ENCODE assay signal across 1 cellular context in the genomic region with DNA sequence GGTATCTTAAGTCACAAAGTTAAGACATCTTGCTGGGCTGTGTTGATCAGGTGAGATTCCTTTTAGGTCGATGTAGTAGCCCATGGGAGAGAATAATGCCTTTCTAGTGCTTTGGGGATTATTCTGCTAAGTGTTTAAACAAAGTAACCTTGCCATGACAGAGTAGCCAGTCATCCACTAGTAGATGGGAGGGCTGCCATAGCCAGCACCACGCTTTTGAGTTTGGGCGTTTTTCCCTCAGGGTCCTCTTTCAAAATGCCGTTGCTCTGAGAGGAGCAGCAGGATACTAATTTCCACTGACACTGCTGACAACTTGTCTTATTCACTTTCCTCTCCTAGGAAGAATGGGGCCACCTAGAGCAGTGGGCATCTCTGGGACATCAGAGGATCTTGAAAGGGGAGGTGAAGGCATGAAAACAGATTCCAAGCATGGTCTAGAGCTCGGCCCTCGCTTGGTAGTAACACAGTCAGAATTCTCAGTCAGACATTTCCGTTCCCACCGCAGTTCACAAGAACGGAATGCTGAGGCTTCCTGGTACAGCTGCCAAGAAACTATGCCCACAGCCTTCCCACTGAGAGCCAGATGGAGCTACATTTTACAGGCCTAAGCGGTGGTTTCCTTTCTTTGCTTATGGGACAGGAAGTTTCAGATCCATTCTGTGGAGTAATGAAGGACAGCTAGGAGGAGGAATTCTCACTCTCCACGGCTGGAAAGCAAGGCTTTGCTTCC.
TF ChIP-seq lines count a peak whose summit lies in the region.

No MANE protein-coding gene starts in this region.

TF ChIP-seq in SK-N-SH, 30 proteins besides CTCF, POLR2A, EP300 and RAD21 (continued from another document):
- TF ChIP-seq, protein P1, sequence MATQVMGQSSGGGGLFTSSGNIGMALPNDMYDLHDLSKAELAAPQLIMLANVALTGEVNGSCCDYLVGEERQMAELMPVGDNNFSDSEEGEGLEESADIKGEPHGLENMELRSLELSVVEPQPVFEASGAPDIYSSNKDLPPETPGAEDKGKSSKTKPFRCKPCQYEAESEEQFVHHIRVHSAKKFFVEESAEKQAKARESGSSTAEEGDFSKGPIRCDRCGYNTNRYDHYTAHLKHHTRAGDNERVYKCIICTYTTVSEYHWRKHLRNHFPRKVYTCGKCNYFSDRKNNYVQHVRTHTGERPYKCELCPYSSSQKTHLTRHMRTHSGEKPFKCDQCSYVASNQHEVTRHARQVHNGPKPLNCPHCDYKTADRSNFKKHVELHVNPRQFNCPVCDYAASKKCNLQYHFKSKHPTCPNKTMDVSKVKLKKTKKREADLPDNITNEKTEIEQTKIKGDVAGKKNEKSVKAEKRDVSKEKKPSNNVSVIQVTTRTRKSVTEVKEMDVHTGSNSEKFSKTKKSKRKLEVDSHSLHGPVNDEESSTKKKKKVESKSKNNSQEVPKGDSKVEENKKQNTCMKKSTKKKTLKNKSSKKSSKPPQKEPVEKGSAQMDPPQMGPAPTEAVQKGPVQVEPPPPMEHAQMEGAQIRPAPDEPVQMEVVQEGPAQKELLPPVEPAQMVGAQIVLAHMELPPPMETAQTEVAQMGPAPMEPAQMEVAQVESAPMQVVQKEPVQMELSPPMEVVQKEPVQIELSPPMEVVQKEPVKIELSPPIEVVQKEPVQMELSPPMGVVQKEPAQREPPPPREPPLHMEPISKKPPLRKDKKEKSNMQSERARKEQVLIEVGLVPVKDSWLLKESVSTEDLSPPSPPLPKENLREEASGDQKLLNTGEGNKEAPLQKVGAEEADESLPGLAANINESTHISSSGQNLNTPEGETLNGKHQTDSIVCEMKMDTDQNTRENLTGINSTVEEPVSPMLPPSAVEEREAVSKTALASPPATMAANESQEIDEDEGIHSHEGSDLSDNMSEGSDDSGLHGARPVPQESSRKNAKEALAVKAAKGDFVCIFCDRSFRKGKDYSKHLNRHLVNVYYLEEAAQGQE (IDR thresholded peaks at IDR 0.05; ENCODE audit: low read depth, low read length): 0 out of 2 replicates have a peak, but pooled peaks have one; percentile 17
- TF ChIP-seq MXI1 (IDR thresholded peaks at IDR 0.05; ENCODE audit: low read depth, low read length) (no peak), TEAD4 (IDR thresholded peaks at IDR 0.05; ENCODE audit: borderline replicate concordance, insufficient read depth) (peak; percentile 74)
- TF ChIP-seq, protein P2, sequence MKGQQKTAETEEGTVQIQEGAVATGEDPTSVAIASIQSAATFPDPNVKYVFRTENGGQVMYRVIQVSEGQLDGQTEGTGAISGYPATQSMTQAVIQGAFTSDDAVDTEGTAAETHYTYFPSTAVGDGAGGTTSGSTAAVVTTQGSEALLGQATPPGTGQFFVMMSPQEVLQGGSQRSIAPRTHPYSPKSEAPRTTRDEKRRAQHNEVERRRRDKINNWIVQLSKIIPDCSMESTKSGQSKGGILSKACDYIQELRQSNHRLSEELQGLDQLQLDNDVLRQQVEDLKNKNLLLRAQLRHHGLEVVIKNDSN (IDR thresholded peaks at IDR 0.05; ENCODE audit: borderline replicate concordance, low read depth): no peak
- TF ChIP-seq, protein P3, sequence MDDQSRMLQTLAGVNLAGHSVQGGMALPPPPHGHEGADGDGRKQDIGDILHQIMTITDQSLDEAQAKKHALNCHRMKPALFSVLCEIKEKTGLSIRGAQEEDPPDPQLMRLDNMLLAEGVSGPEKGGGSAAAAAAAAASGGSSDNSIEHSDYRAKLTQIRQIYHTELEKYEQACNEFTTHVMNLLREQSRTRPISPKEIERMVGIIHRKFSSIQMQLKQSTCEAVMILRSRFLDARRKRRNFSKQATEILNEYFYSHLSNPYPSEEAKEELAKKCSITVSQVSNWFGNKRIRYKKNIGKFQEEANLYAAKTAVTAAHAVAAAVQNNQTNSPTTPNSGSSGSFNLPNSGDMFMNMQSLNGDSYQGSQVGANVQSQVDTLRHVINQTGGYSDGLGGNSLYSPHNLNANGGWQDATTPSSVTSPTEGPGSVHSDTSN (IDR thresholded peaks at IDR 0.05): peak; percentile 43
